ENCODE assay signal across 32 cellular contexts in the genomic region with DNA sequence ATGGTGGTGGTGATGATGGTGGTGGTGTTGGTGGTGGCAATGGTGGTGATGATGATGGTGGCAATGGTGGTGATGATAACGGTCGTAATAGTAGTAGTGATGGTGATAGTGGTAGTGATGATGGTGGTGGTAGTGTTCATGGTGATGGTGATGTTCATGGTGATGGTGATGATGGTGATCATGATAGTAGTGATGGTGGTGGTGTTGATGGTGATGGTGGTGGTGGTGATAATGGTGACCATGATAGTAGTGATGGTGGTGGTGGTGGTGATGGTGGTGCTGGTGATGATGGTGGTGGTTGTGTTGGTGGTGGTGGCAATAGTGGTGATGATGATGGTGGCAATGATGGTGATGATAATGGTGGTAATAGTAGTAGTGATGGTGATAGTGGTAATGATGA.
"Had no signal": no experiment of that assay in that cellular context is flagged by ENCODE, and none has a peak within 500 bp of the region (broad histone marks: within the 10 kb centered on the region; RNA-seq: fewer than 3 reads in every experiment).

No MANE protein-coding gene starts in this region.

- H3K27me3 ChIP-seq: adrenal gland, body of pancreas, esophagus squamous epithelium had no signal

- FAIRE-seq: colon, endometrium, endothelial cell of umbilical vein had no signal

- H3K36me3 ChIP-seq: adrenal gland, esophagus squamous epithelium, gastroesophageal sphincter, heart right ventricle had no signal

- H3K4me3 ChIP-seq: adrenal gland, body of pancreas, esophagus squamous epithelium, gastroesophageal sphincter, heart right ventricle had no signal

- DNase-seq: activated CD4-positive, alpha-beta memory T cell treated with anti-CD3 and anti-CD28 coated beads for 36 hours; activated CD4-positive, alpha-beta T cell treated with anti-CD3 and anti-CD28 coated beads for 36 hours; activated CD4-positive, alpha-beta T cell treated with anti-CD3 and anti-CD28 coated beads, Interleukin-2, amount 10 ng/mL, durations not matched to agents 24 days and 14 days; activated CD4-positive, CD25-positive, alpha-beta regulatory T cell; activated CD4-positive, CD25-positive, alpha-beta regulatory T cell treated with anti-CD3 and anti-CD28 coated beads, Interleukin-2, amount 50 U/mL, for 72 hours; activated CD8-positive, alpha-beta memory T cell treated with anti-CD3 and anti-CD28 coated beads, Interleukin-2, amount 10 ng/mL, durations not matched to agents 7 days and 5 days; activated CD8-positive, alpha-beta memory T cell treated with anti-CD3 and anti-CD28 coated beads, Interleukin-2, amount 50 U/mL, for 4 hours; activated CD8-positive, alpha-beta T cell treated with anti-CD3 and anti-CD28 coated beads, Interleukin-2, amount 10 ng/mL, durations not matched to agents 7 days and 5 days; activated effector memory CD4-positive, alpha-beta T cell treated with anti-CD3 and anti-CD28 coated beads, Interleukin-2, amount 50 U/mL, for 16 hours; activated naive CD4-positive, alpha-beta T cell treated with anti-CD3 and anti-CD28 coated beads for 36 hours; activated naive CD8-positive, alpha-beta T cell treated with anti-CD3 and anti-CD28 coated beads for 36 hours; activated naive CD8-positive, alpha-beta T cell treated with anti-CD3 and anti-CD28 coated beads, Interleukin-2, amount 50 U/mL, for 24 hours; activated T-cell treated with anti-CD3 and anti-CD28 coated beads, Interleukin-2, amount 50 U/mL, for 1 hour; activated T-cell treated with anti-CD3 and anti-CD28 coated beads, Interleukin-2, amount 50 U/mL, for 48 hours; adrenal gland; amygdala; aorta; body of pancreas; caudate nucleus; cortex of kidney; dermis blood vessel endothelial cell; effector CD4-positive, alpha-beta T cell; esophagus squamous epithelium; foreskin melanocyte; heart right ventricle; T-helper 17 cell; T1000 had no signal

- H3K27ac ChIP-seq: adrenal gland, body of pancreas, epithelial cell of prostate, esophagus squamous epithelium, gastroesophageal sphincter had no signal

- ATAC-seq: activated CD4-positive, alpha-beta T cell treated with anti-CD3 and anti-CD28 coated beads for 36 hours; activated CD8-positive, alpha-beta memory T cell treated with anti-CD3 and anti-CD28 coated beads, Interleukin-2, amount 10 ng/mL, durations not matched to agents 7 days and 5 days; activated CD8-positive, alpha-beta T cell treated with anti-CD3 and anti-CD28 coated beads, Interleukin-2, amount 10 ng/mL, durations not matched to agents 7 days and 5 days; activated naive CD8-positive, alpha-beta T cell treated with anti-CD3 and anti-CD28 coated beads, Interleukin-2, amount 50 U/mL, for 24 hours; body of pancreas; gastroesophageal sphincter; heart right ventricle; T-helper 17 cell had no signal

- H3K9me3 ChIP-seq: adrenal gland, body of pancreas, esophagus squamous epithelium, gastroesophageal sphincter, heart right ventricle had no signal

- H3K4me1 ChIP-seq: adrenal gland, esophagus squamous epithelium had no signal
